8 cellular contexts compared by ENCODE assay signal in genomic region chr19:19203012-19203856, GRCh38. TPM values are rescaled to one million over a fixed set of nuclear protein-coding genes. Genes with fewer than 3 reads are reported as not detected.
DNase-seq lines count a peak whose midpoint lies in the region; ATAC-seq, FAIRE-seq and TF ChIP-seq lines count a peak whose summit lies in the region.

A gene with protein sequence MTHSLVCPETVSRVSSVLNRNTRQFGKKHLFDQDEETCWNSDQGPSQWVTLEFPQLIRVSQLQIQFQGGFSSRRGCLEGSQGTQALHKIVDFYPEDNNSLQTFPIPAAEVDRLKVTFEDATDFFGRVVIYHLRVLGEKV (minus strand): TSS chr19:19203414. CDS start chr19:19203060, 354 bp downstream.

- H3K4me1 Mint-ChIP-seq in CD4-positive, alpha-beta T cell (ENCODE audit: low read depth) = peaks cover 29% of the 10 kb centered on the region
- H3K4me1 Mint-ChIP-seq in IgD-negative memory B cell = peaks cover 22 to 24% (median 23%) of the 10 kb centered on the region in 3 donors

- H3K4me3 ChIP-seq in PC-3 (ENCODE audit: low read length) = peak within 1 kb of the TSS; percentile 79
- peak within 1 kb of the TSS; percentile 33 to 59 (median 45) for H3K4me3 ChIP-seq in endothelial cell of umbilical vein (replicated peaks in 1 of 3; ENCODE audit: insufficient read depth in 1 of 3, low read depth in 1 of 3, low read length in 3 of 3)
- peak within 1 kb of the TSS; percentile 64 for H3K4me3 ChIP-seq in mononuclear cell (ENCODE audit: low read length)

- TF ChIP-seq CTCF in CD4-positive, alpha-beta T cell (IDR thresholded peaks at IDR 0.05) = no peak
- TF ChIP-seq CTCF in PC-3 (conservative IDR thresholded peaks at IDR 0.05; ENCODE audit: low read depth, low read length) = no peak
- TF ChIP-seq CTCF in endothelial cell of umbilical vein (IDR thresholded peaks at IDR 0.05; ENCODE audit: extremely low read depth in 1 of 2, insufficient read depth in 1 of 2, low read depth in 1 of 2, low read length in 2 of 2) = no peak

- no peaks in the 10 kb centered on the region for H3K9me3 Mint-ChIP-seq in CD4-positive, alpha-beta T cell
- H3K9me3 Mint-ChIP-seq in IgD-negative memory B cell = peaks cover 0 to 4% (median 4%) of the 10 kb centered on the region in 3 donors

- BruUV-seq in PC-3 (replicated peaks; lab: Mats Ljungman, UMichigan) (TSS peak; percentile 92), endothelial cell of umbilical vein (replicated peaks; lab: Mats Ljungman, UMichigan) (TSS peak; percentile 78)

- H3K27me3 ChIP-seq in CD4-positive, alpha-beta T cell (ENCODE audit: control insufficient read depth, insufficient read depth, low read length) = no peaks in the 10 kb centered on the region
- H3K27me3 ChIP-seq in PC-3 (ENCODE audit: low read length) = no peaks in the 10 kb centered on the region
- H3K27me3 ChIP-seq in endothelial cell of umbilical vein (ENCODE audit: control insufficient read depth in 2 of 2, insufficient read depth in 2 of 2, low read length in 2 of 2) = no peaks in the 10 kb centered on the region
- H3K27me3 ChIP-seq in mononuclear cell (ENCODE audit: insufficient read depth, low read length) = no peaks in the 10 kb centered on the region

- TF ChIP-seq POLR2A in endothelial cell of umbilical vein (IDR thresholded peaks at IDR 0.05; ENCODE audit: low read depth, low read length) = peak; percentile 70

- H3K27ac Mint-ChIP-seq in CD4-positive, alpha-beta T cell = peak within 1 kb of the TSS; percentile 94
- peak within 1 kb of the TSS; percentile 96 to 97 (median 96) for H3K27ac Mint-ChIP-seq in IgD-negative memory B cell

- peak within 1 kb of the TSS; percentile 95 for H3K9ac ChIP-seq in PC-3 (ENCODE audit: low read length)
- peak within 1 kb of the TSS; percentile 43 for H3K9ac ChIP-seq in endothelial cell of umbilical vein (replicated peaks; ENCODE audit: extremely low read depth, insufficient read depth, low read length)

- peak within 1 kb of the TSS; percentile 96 for H3K4me2 ChIP-seq in PC-3 (ENCODE audit: low read length)
- peak within 1 kb of the TSS; percentile 80 for H3K4me2 ChIP-seq in endothelial cell of umbilical vein (ENCODE audit: insufficient read depth, low read length)

- peaks cover 12% of the 10 kb centered on the region for H3K27me3 Mint-ChIP-seq in CD4-positive, alpha-beta T cell
- peaks cover 8% of the 10 kb centered on the region for H3K27me3 Mint-ChIP-seq in IgD-negative memory B cell

- no peaks in the 10 kb centered on the region for H3K9me1 ChIP-seq in endothelial cell of umbilical vein (replicated peaks; ENCODE audit: control insufficient read depth, extremely low read depth, insufficient read depth, low read length)

- peaks cover 19% of the 10 kb centered on the region for H3K36me3 Mint-ChIP-seq in CD4-positive, alpha-beta T cell (ENCODE audit: low read depth)
- no peaks in the 10 kb centered on the region for H3K36me3 Mint-ChIP-seq in IgD-negative memory B cell

- H3K4me3 Mint-ChIP-seq in CD4-positive, alpha-beta T cell = peak within 1 kb of the TSS; percentile 94
- H3K4me3 Mint-ChIP-seq in IgD-negative memory B cell = peak within 1 kb of the TSS; percentile 91 to 99 (median 96)

- CTCF ChIA-PET in CD4-positive, alpha-beta T cell (lab: Charles Lee) = interaction anchor here (0.7 to 1.4 kb wide), 6 partner anchors 10 to 943 kb away, joined by 3 to 6 read pairs (median 4); partner anchors contain the start of gene BORCS8
- CTCF ChIA-PET in PC-3 (lab: Charles Lee) (interaction anchor here (0.5 to 0.6 kb wide), 3 partner anchors 15 to 263 kb away, joined by 3 to 10 read pairs (median 4); no protein-coding TSS in a partner anchor), endothelial cell of umbilical vein (lab: Charles Lee) (interaction anchor here (0.6 to 2.0 kb wide), 6 partner anchors 8 to 284 kb away, joined by 3 to 13 read pairs (median 4); partner anchors contain the start of genes BORCS8 and RFXANK)

- no peaks in the 10 kb centered on the region for H3F3A ChIP-seq in PC-3 (ENCODE audit: low read length, unreplicated experiment)

- peak; percentile 98 for FAIRE-seq in endothelial cell of umbilical vein (lab: Jason Lieb, UNC)

- H3K79me2 ChIP-seq in PC-3 (ENCODE audit: low read length) (peaks cover 20% of the 10 kb centered on the region), endothelial cell of umbilical vein (ENCODE audit: control insufficient read depth, insufficient read depth, low read length) (peaks cover 12% of the 10 kb centered on the region)

- ATAC-seq in CD4-positive, alpha-beta T cell (ENCODE audit: poor library complexity) = peak; percentile 93
- ATAC-seq in GM21360 (IDR thresholded peaks at IDR 0.05; ENCODE audit: unreplicated experiment) (peak; percentile 68), PC-3 (peak; percentile 89)

- H4K20me1 ChIP-seq in PC-3 (ENCODE audit: low read length) (no peaks in the 10 kb centered on the region), endothelial cell of umbilical vein (replicated peaks; ENCODE audit: control insufficient read depth, extremely low read depth, insufficient read depth, low read length) (no peaks in the 10 kb centered on the region)

- DNase-seq in CD4-positive, alpha-beta T cell = peak; percentile 83 to 92 (median 88)
- peak; percentile 94 for DNase-seq in PC-3
- DNase-seq in activated T-cell treated with anti-CD3 and anti-CD28 coated beads for 4 hours = peak; percentile 89
- peak; percentile 91 for DNase-seq in endothelial cell of umbilical vein (ENCODE audit: low read depth, low spot score)
- peak; percentile 85 to 91 for DNase-seq in stimulated activated CD8-positive, alpha-beta memory T cell treated with anti-CD3 and anti-CD28 coated beads, Interleukin-2, amount 100 ng/mL, for 48 hours (ENCODE audit: low read depth in 2 of 2)

- intact Hi-C loops in CD4-positive, alpha-beta T cell (cut with DNase I, micrococcal nuclease) = loop anchor here (1.0 kb wide), 2 partner anchors 10 to 11 kb away; partner anchors contain the start of genes BORCS8 (in 1 of the 2) and RFXANK (in 1 of the 2)
- intact Hi-C loops in PC-3 (cut with micrococcal nuclease) (loop anchor here (1.0 kb wide), 1 partner anchor 11 kb away; the partner anchor contains the start of genes BORCS8 and RFXANK), endothelial cell of umbilical vein (cut with micrococcal nuclease) (loop anchor here (1.0 kb wide), 1 partner anchor 11 kb away; the partner anchor contains the start of genes BORCS8 and RFXANK)

- peak within 1 kb of the TSS; percentile 93 for H2AFZ ChIP-seq in PC-3 (ENCODE audit: low read length)
- peak within 1 kb of the TSS; percentile 46 for H2AFZ ChIP-seq in endothelial cell of umbilical vein (ENCODE audit: low read depth, low read length)

- dilution Hi-C loops in endothelial cell of umbilical vein (cut with MboI; ENCODE audit: extremely low pct_ligation_motif_present, low sequenced_read_pairs) = no loop called here

- H3K27ac ChIP-seq in CD4-positive, alpha-beta T cell (ENCODE audit: low read depth, low read length) = peak within 1 kb of the TSS; percentile 77
- H3K27ac ChIP-seq in PC-3 (ENCODE audit: low read length) = peak within 1 kb of the TSS; percentile 73
- H3K27ac ChIP-seq in endothelial cell of umbilical vein (ENCODE audit: insufficient read depth, low read depth, low read length) = peak within 1 kb of the TSS; percentile 19

- H3K36me3 ChIP-seq in PC-3 (ENCODE audit: low read depth, low read length) (peaks cover 10% of the 10 kb centered on the region), endothelial cell of umbilical vein (ENCODE audit: control insufficient read depth in 2 of 2, extremely low read depth in 1 of 2, insufficient read depth in 2 of 2, low read length in 2 of 2) (peaks cover 7 to 13% of the 10 kb centered on the region in 2 experiments)

- POLR2A ChIA-PET in CD4-positive, alpha-beta T cell (lab: Charles Lee) = interaction anchor here (0.6 to 4.5 kb wide), 8 partner anchors 9 to 786 kb away, joined by 3 to 80 read pairs (median 4); partner anchors contain the start of genes BORCS8, COPE, DDX49 and RFXANK
- POLR2A ChIA-PET in PC-3 (lab: Charles Lee; ENCODE audit: unreplicated experiment) (no interaction called here), endothelial cell of umbilical vein (lab: Charles Lee) (no interaction called here)

- peaks cover 13% of the 10 kb centered on the region for H3K4me1 ChIP-seq in PC-3 (ENCODE audit: insufficient read depth, low read length)
- peaks cover 6% of the 10 kb centered on the region for H3K4me1 ChIP-seq in endothelial cell of umbilical vein (ENCODE audit: control insufficient read depth, extremely low read depth, insufficient read depth, low read length)
- H3K4me1 ChIP-seq in mononuclear cell (ENCODE audit: insufficient read depth, low read length) = peaks cover 26% of the 10 kb centered on the region

- no peaks in the 10 kb centered on the region for H3K9me3 ChIP-seq in CD4-positive, alpha-beta T cell (ENCODE audit: control insufficient read depth, low read length)
- H3K9me3 ChIP-seq in PC-3 (ENCODE audit: low read length) (no peaks in the 10 kb centered on the region), endothelial cell of umbilical vein (replicated peaks; ENCODE audit: control insufficient read depth, insufficient read depth, low read length) (no peaks in the 10 kb centered on the region), mononuclear cell (ENCODE audit: low read depth, low read length) (no peaks in the 10 kb centered on the region)

- no peaks in the 10 kb centered on the region for H3K9me2 ChIP-seq in PC-3 (replicated peaks; ENCODE audit: low read length)

TF ChIP-seq in endothelial cell of umbilical vein, 7 proteins besides CTCF, POLR2A, EP300 and RAD21:
- TF ChIP-seq POLR2AphosphoS5 (IDR thresholded peaks at IDR 0.05; ENCODE audit: insufficient read depth, low read depth, low read length) (peak; percentile 76), MYC (IDR thresholded peaks at IDR 0.05; ENCODE audit: low read depth, low read length) (peak; percentile 5), GATA2 (IDR thresholded peaks at IDR 0.05; ENCODE audit: insufficient read depth, insufficient read length, low read depth, low read length) (no peak)
- TF ChIP-seq, protein P1, sequence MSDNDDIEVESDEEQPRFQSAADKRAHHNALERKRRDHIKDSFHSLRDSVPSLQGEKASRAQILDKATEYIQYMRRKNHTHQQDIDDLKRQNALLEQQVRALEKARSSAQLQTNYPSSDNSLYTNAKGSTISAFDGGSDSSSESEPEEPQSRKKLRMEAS (IDR thresholded peaks at IDR 0.05; ENCODE audit: insufficient read depth, insufficient read length) = peak; percentile 34

RNA-seq across cellular contexts. Expression of the gene that starts here (rescaled TPM):
- 10 to 100 TPM; 10.5 to 11.5 TPM for total RNA-seq in CD4-positive, alpha-beta T cell
- polyA plus RNA-seq in IgD-negative memory B cell (37.6 TPM), endothelial cell of umbilical vein (11.9 and 13.4 TPM in 2 replicates)
- total RNA-seq in PC-3 (2014; rRNA removed) (39.3 and 47.0 TPM in 2 replicates), endothelial cell of umbilical vein (16.6 and 17.5 TPM in 2 replicates), mononuclear cell (8.0 TPM)
- 15.6 and 18.1 TPM in 2 replicates for polyA plus RNA-seq in endothelial cell of umbilical vein (2011; cell fraction: cytosol; rRNA removed)
- 11.0 and 12.6 TPM in 2 replicates for polyA plus RNA-seq in endothelial cell of umbilical vein (2011; cell fraction: nucleus; rRNA removed)
- polyA plus RNA-seq in endothelial cell of umbilical vein (2012) = 12.9 and 13.6 TPM in 2 replicates
- polyA minus RNA-seq in endothelial cell of umbilical vein = 6.9 and 8.3 TPM in 2 replicates
- 8.1 TPM for polyA minus RNA-seq in endothelial cell of umbilical vein (2011; cell fraction: cytosol; rRNA and poly(A)+ RNA removed)
- 2.5 and 2.8 TPM in 2 replicates for polyA minus RNA-seq in endothelial cell of umbilical vein (2011; cell fraction: nucleus; rRNA and poly(A)+ RNA removed)

Comparison
In these comparisons a context has a peak if more than half of its experiments do, and no peak if none do; other contexts are left out.
1. Peak in every context shown above with its lines: DNase-seq, ATAC-seq, H3K4me3 ChIP-seq and H3K27ac ChIP-seq.
2. H3K27ac ChIP-seq: peak in every context shown above with its lines; median percentile 77 in CD4-positive, alpha-beta T cell; 73 in PC-3; 19 in endothelial cell of umbilical vein.